Comparison of ENCODE assay signal across 1 cellular context in genomic region chr12:49623142-49623899, GRCh38.
A peak's percentile ranks its signal among the peaks of the same experiment; 100 is the strongest.
TF ChIP-seq lines count a peak whose summit lies in the region.

PRPF40B (plus strand) TSS chr12:49623561; CDS start chr12:49623591, 30 bp downstream.

TF ChIP-seq in HepG2, 621 proteins besides CTCF, POLR2A, EP300 and RAD21 (continued from another document and continues in another):
- no peak for TF ChIP-seq ZNF407 (CRISPR knock-in tag; IDR thresholded peaks at IDR 0.05; ENCODE audit: not compliant biosample characterization)
- TF ChIP-seq REL (CRISPR knock-in tag; conservative IDR thresholded peaks at IDR 0.05): 0 out of 2 replicates have a peak, but pooled peaks have one; percentile 58
- TF ChIP-seq ZMYM4 (CRISPR knock-in tag; IDR thresholded peaks at IDR 0.05): peak; percentile 48
- TF ChIP-seq SCMH1 (CRISPR knock-in tag; IDR thresholded peaks at IDR 0.05; ENCODE audit: borderline replicate concordance): no peak
- peak; percentile 44; the same call in 1 of the 2 replicates for TF ChIP-seq HCFC1 (IDR thresholded peaks at IDR 0.05; ENCODE audit: low read depth, low read length)
- TF ChIP-seq KMT2B (CRISPR knock-in tag; IDR thresholded peaks at IDR 0.05): 0 out of 2 replicates have a peak, but pooled peaks have one; percentile 41
- no peak for TF ChIP-seq RBAK (CRISPR knock-in tag; IDR thresholded peaks at IDR 0.05)
- TF ChIP-seq TMF1 (CRISPR knock-in tag; IDR thresholded peaks at IDR 0.05; ENCODE audit: low read depth): 0 out of 2 replicates have a peak, but pooled peaks have one; percentile 70
- TF ChIP-seq PHF8 (CRISPR knock-in tag; IDR thresholded peaks at IDR 0.05): peak; percentile 67; the same call in 1 of the 2 replicates
- no peak; the same call in 1 of the 2 replicates for TF ChIP-seq CCDC6 (CRISPR knock-in tag; IDR thresholded peaks at IDR 0.05)
- no peak for TF ChIP-seq ZNF235 (CRISPR knock-in tag; IDR thresholded peaks at IDR 0.05; ENCODE audit: borderline replicate concordance)
- TF ChIP-seq CCAR2 (optimal IDR thresholded peaks at IDR 0.05; ENCODE audit: low read depth, low read length): no peak
- peak; percentile 43 for TF ChIP-seq ZNF18 (CRISPR knock-in tag; IDR thresholded peaks at IDR 0.05; ENCODE audit: insufficient replicate concordance)
- 0 out of 2 replicates have a peak, but pooled peaks have one; percentile 24 for TF ChIP-seq E2F1 (CRISPR knock-in tag; IDR thresholded peaks at IDR 0.05)
- TF ChIP-seq DMAP1 (CRISPR knock-in tag; IDR thresholded peaks at IDR 0.05): peak; percentile 20; the same call in 1 of the 2 replicates
- peak; percentile 33; the same call in 1 of the 2 replicates for TF ChIP-seq HOXA3 (CRISPR knock-in tag; IDR thresholded peaks at IDR 0.05)
- no peak for TF ChIP-seq ZNF749 (CRISPR knock-in tag; IDR thresholded peaks at IDR 0.05; ENCODE audit: borderline replicate concordance)
- 0 out of 2 replicates have a peak, but pooled peaks have one; percentile 9 for TF ChIP-seq FOXP4 (CRISPR knock-in tag; IDR thresholded peaks at IDR 0.05)
- TF ChIP-seq ZNF24 (IDR thresholded peaks at IDR 0.05): no peak
- TF ChIP-seq BCL3 (CRISPR knock-in tag; IDR thresholded peaks at IDR 0.05): peak; percentile 39; the same call in 1 of the 2 replicates
- TF ChIP-seq ZSCAN9 (CRISPR knock-in tag; IDR thresholded peaks at IDR 0.05; ENCODE audit: borderline replicate concordance): peak; percentile 29; the same call in 1 of the 2 replicates
- TF ChIP-seq KDM3A (CRISPR knock-in tag; IDR thresholded peaks at IDR 0.05; ENCODE audit: low read depth): 0 out of 2 replicates have a peak, but pooled peaks have one; percentile 43
- TF ChIP-seq ZSCAN25 (CRISPR knock-in tag; IDR thresholded peaks at IDR 0.05): no peak
- peak; percentile 4; the same call in 1 of the 2 replicates for TF ChIP-seq GABPA (IDR thresholded peaks at IDR 0.05; ENCODE audit: low read depth, low read length)
- TF ChIP-seq GABPA (CRISPR knock-in tag; IDR thresholded peaks at IDR 0.05; ENCODE audit: low read depth): no peak
- TF ChIP-seq THAP7 (CRISPR knock-in tag; IDR thresholded peaks at IDR 0.05): 0 out of 2 replicates have a peak, but pooled peaks have one; percentile 71
- 0 out of 2 replicates have a peak, but pooled peaks have one; percentile 50 for TF ChIP-seq POGZ (CRISPR knock-in tag; IDR thresholded peaks at IDR 0.05)
- no peak for TF ChIP-seq TEF (CRISPR knock-in tag; IDR thresholded peaks at IDR 0.05)
- TF ChIP-seq ZHX2 (IDR thresholded peaks at IDR 0.05; ENCODE audit: low read depth): no peak
- TF ChIP-seq ZHX2 (CRISPR knock-in tag; IDR thresholded peaks at IDR 0.05; ENCODE audit: borderline replicate concordance): no peak
- no peak for TF ChIP-seq ZNF879 (CRISPR knock-in tag; IDR thresholded peaks at IDR 0.05)
- no peak for TF ChIP-seq HNRNPH1 (optimal IDR thresholded peaks at IDR 0.05; ENCODE audit: low read depth, low read length)
- TF ChIP-seq SATB2 (CRISPR knock-in tag; IDR thresholded peaks at IDR 0.05): no peak
- TF ChIP-seq ZNF232 (CRISPR knock-in tag; IDR thresholded peaks at IDR 0.05; ENCODE audit: borderline replicate concordance): no peak
